ENCODE assay signal across 27 cellular contexts in the genomic region with DNA sequence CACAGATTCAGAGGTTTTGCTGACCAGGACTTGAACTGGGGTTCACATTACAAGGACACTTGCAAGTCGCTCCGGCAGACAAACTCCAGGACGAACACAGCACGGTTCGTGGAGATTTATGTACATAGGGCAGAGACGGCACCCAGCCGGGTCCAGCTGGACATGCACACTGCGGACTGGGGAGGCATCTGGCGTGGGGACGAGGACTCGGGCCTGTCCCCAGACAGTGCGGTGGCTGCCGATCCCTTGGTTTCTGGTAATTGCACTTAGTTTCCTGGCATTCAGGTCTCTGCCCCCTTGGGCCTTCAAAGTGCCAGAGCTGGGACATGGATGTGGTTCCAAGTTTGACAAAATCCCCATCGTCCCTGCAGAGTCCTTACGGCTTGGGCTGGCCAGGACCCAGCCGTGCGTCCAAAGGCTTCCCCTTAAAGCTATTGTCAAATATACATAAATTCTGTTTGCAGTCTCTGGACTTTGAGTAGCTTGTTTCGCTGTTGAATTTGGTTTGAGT. TPM values are rescaled to one million over a fixed set of nuclear protein-coding genes. Genes with fewer than 3 reads are reported as not detected.
"Had no signal": no experiment of that assay in that cellular context is flagged by ENCODE, and none has a peak within 500 bp of the region (broad histone marks: within the 10 kb centered on the region; RNA-seq: fewer than 3 reads in every experiment).

No MANE protein-coding gene starts in this region.

- H3K9me3 ChIP-seq: MG63, SK-N-SH had no signal

- H3K27ac ChIP-seq: HL-60, KMS-11, RWPE1 had no signal

- H3K4me1 Mint-ChIP-seq: IgD-negative memory B cell had no signal

- H3K4me2 ChIP-seq: KMS-11, SK-N-SH had no signal

- DNase-seq: MG63, NCI-H1092, NCI-H1105 treated with DMSO at 0.1 percent for 48 hours, NCI-H1417 treated with DMSO at 0.1 percent for 48 hours, NCI-H146, NCI-H1694 treated with DMSO at 0.1 percent for 48 hours, NCI-H1930, NCI-H2081, NCI-H2107, NCI-H226, NCI-H446, NCI-H510A, NCI-H524 treated with DMSO at 0.1 percent for 48 hours, NCI-H69, NCI-H774, PC-3, SHP77, SK-N-SH, SW 1271 had no signal

- H3K9ac ChIP-seq: KMS-11, SK-N-SH had no signal

- H3K36me3 ChIP-seq: MG63 had no signal

- H3K27ac Mint-ChIP-seq: IgD-negative memory B cell had no signal

- FAIRE-seq: HTR-8/SVneo, K562 had no signal

- H3K4me3 Mint-ChIP-seq: IgD-negative memory B cell had no signal

- ATAC-seq: K562, Panc1, PC-3 had no signal

- H3K27me3 ChIP-seq: MG63 had no signal

- H3K4me3 ChIP-seq: K562, MG63 had no signal

RNA-seq across cellular contexts. Expression of a gene that starts 6.3 kb away (rescaled TPM):
- total RNA-seq: K562, LHCN-M2, PC-3 had no signal
- polyA plus RNA-seq: IgD-negative memory B cell, K562 had no signal
